ENCODE assay signal across 22 cellular contexts in genomic region chr11:134863294-134863693, GRCh38.
"Had no signal": no experiment of that assay in that cellular context is flagged by ENCODE, and none has a peak within 500 bp of the region (broad histone marks: within the 10 kb centered on the region; RNA-seq: fewer than 3 reads in every experiment).

No MANE protein-coding gene starts in this region.

- FAIRE-seq: frontal cortex had no signal

- H3K27ac ChIP-seq: adrenal gland, ascending aorta, brain microvascular endothelial cell, right lobe of liver, transverse colon, vagina had no signal

- DNase-seq: activated CD4-positive, alpha-beta T cell treated with anti-CD3 and anti-CD28 coated beads, Interleukin-2, amount 50 U/mL, for 48 hours; activated CD8-positive, alpha-beta memory T cell treated with anti-CD3 and anti-CD28 coated beads, Interleukin-2, amount 50 U/mL, for 48 hours; activated naive CD4-positive, alpha-beta T cell; activated T-cell treated with anti-CD3 and anti-CD28 coated beads, Interleukin-2, amount 50 U/mL, for 4 hours; adrenal gland; brain microvascular endothelial cell; caudate nucleus; dermis blood vessel endothelial cell; effector CD8-positive, alpha-beta T cell; glutamatergic neuron; hippocampal formation; left cardiac atrium; nucleus accumbens; posterior cingulate gyrus; right lobe of liver; stimulated activated CD4-positive, alpha-beta T cell treated with anti-CD3 and anti-CD28 coated beads, Interleukin-15, amount 100 ng/mL, for 24 hours; transverse colon had no signal

- H3K9me3 ChIP-seq: adrenal gland, ascending aorta, right lobe of liver, transverse colon, vagina had no signal

- H3K4me3 ChIP-seq: adrenal gland, ascending aorta, right lobe of liver, smooth muscle cell, transverse colon, vagina had no signal

- H3K36me3 ChIP-seq: adrenal gland, ascending aorta, brain microvascular endothelial cell, right lobe of liver, transverse colon, vagina had no signal

- H3K27me3 ChIP-seq: adrenal gland, ascending aorta, brain microvascular endothelial cell, right lobe of liver, vagina had no signal

- H3K4me1 ChIP-seq: adrenal gland, ascending aorta, right lobe of liver, transverse colon, vagina had no signal

- ATAC-seq: activated T-cell treated with anti-CD3 and anti-CD28 coated beads, Interleukin-2, amount 50 U/mL, for 4 hours; esophagus mucosa; left cardiac atrium had no signal
